Comparison of ENCODE assay signal across 16 cellular contexts in genomic region chr11:80173487-80174136, GRCh38.
DNase-seq lines count a peak whose midpoint lies in the region; ATAC-seq and TF ChIP-seq lines count a peak whose summit lies in the region.
"Had no signal": no experiment of that assay in that cellular context is flagged by ENCODE, and none has a peak within 500 bp of the region (broad histone marks: within the 10 kb centered on the region; RNA-seq: fewer than 3 reads in every experiment).

No MANE protein-coding gene starts in this region.

- no peak for TF ChIP-seq CTCF in WTC11 (IDR thresholded peaks at IDR 0.05)

- H3K36me3 Mint-ChIP-seq in WTC11, result peaks cover 8% of the 10 kb centered on the region; the same call in 1 of the 2 replicates
- H3K36me3 Mint-ChIP-seq: CD4-positive, CD25-positive, alpha-beta regulatory T cell had no signal

- H3K27me3 ChIP-seq in HAP-1 (ENCODE audit: low read depth), result no peaks in the 10 kb centered on the region
- H3K27me3 ChIP-seq: BLaER1 treated with 17β-estradiol and CSF1 and Interleukin-3, amounts not matched to agents 10 nM and 100 nM had no signal

- H3K9me3 ChIP-seq in HAP-1, result no peaks in the 10 kb centered on the region

- 0 out of 2 replicates have a peak, but pooled peaks cover 5% of the 10 kb centered on the region for H3K4me1 ChIP-seq in HAP-1

- ATAC-seq in WTC11 (peak; percentile 51), GM21360 (IDR thresholded peaks at IDR 0.05; ENCODE audit: unreplicated experiment) (no peak)
- ATAC-seq: GM12878, HepG2 had no signal

- peaks cover 11% of the 10 kb centered on the region for H3K4me1 Mint-ChIP-seq in WTC11
- H3K4me1 Mint-ChIP-seq: CD4-positive, CD25-positive, alpha-beta regulatory T cell had no signal

- H3K27me3 Mint-ChIP-seq in WTC11 (ENCODE audit: low read depth), result no peaks in the 10 kb centered on the region; the same call in 1 of the 2 replicates

- H3K36me3 ChIP-seq in HAP-1 (replicated peaks), result no peaks in the 10 kb centered on the region
- H3K36me3 ChIP-seq: BLaER1 treated with 17β-estradiol and CSF1 and Interleukin-3, amounts not matched to agents 10 nM and 100 nM had no signal

- peaks cover 28% of the 10 kb centered on the region for H3K9me3 Mint-ChIP-seq in WTC11

- peak overlapping the region; percentile 29 for H3K27ac Mint-ChIP-seq in WTC11
- H3K27ac Mint-ChIP-seq: CD4-positive, CD25-positive, alpha-beta regulatory T cell had no signal

- H3K4me3 Mint-ChIP-seq in WTC11, result no peak overlapping the region
- H3K4me3 Mint-ChIP-seq: CD4-positive, CD25-positive, alpha-beta regulatory T cell had no signal

- no peak overlapping the region for H3K4me3 ChIP-seq in HAP-1
- H3K4me3 ChIP-seq: BLaER1 treated with 17β-estradiol and CSF1 and Interleukin-3, amounts not matched to agents 10 nM and 100 nM; GM12878; GM23248 had no signal

- CTCF ChIA-PET in WTC11 (lab: Charles Lee), result no interaction called here

- DNase-seq in DMS53 (lab: John Stamatoyannopoulos, UW), result peak; percentile 75
- DNase-seq in NCI-H187 (lab: John Stamatoyannopoulos, UW), result peak; percentile 51 to 83
- DNase-seq in NCI-H2171 (lab: John Stamatoyannopoulos, UW), result peak; percentile 40
- no peak for DNase-seq in WTC11 (ENCODE audit: low spot score)
- no peak for DNase-seq in effector CD4-positive, alpha-beta T cell
- no peak for DNase-seq in NK-92 (lab: John Stamatoyannopoulos, UW; ENCODE audit: unreplicated experiment)
- DNase-seq in HAP-1 (ENCODE audit: low spot score in 2 of 2), result no peak
- DNase-seq: ACHN; CD4-positive, CD25-positive, alpha-beta regulatory T cell; DMS79; GM23248; H7 had no signal

- in situ Hi-C loops in HAP-1 (cut with MboI; ENCODE audit: low sequenced_read_pairs), result no loop called here

- POLR2A ChIA-PET in WTC11 (lab: Charles Lee), result interaction anchor here (0.7 kb wide), 2 partner anchors 11 to 118 kb away, joined by 3 read pairs; no protein-coding TSS in a partner anchor

TF ChIP-seq in WTC11, 78 proteins besides CTCF, POLR2A, EP300 and RAD21:
- TF ChIP-seq, protein P1, sequence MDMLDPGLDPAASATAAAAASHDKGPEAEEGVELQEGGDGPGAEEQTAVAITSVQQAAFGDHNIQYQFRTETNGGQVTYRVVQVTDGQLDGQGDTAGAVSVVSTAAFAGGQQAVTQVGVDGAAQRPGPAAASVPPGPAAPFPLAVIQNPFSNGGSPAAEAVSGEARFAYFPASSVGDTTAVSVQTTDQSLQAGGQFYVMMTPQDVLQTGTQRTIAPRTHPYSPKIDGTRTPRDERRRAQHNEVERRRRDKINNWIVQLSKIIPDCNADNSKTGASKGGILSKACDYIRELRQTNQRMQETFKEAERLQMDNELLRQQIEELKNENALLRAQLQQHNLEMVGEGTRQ (CRISPR knock-in tag; IDR thresholded peaks at IDR 0.05), result no peak
- TF ChIP-seq ZNF317 (CRISPR knock-in tag; IDR thresholded peaks at IDR 0.05; ENCODE audit: borderline replicate concordance, low read depth) (no peak), SP1 (CRISPR knock-in tag; conservative IDR thresholded peaks at IDR 0.05) (no peak), ZNF232 (CRISPR knock-in tag; IDR thresholded peaks at IDR 0.05) (no peak), GABPB1 (CRISPR knock-in tag; IDR thresholded peaks at IDR 0.05) (no peak), AR (CRISPR knock-in tag; IDR thresholded peaks at IDR 0.05) (no peak), FOXK1 (CRISPR knock-in tag; IDR thresholded peaks at IDR 0.05) (no peak), PRDM15 (CRISPR knock-in tag; IDR thresholded peaks at IDR 0.05) (no peak), NFATC4 (CRISPR knock-in tag; IDR thresholded peaks at IDR 0.05) (no peak), KAT7 (CRISPR knock-in tag; IDR thresholded peaks at IDR 0.05; ENCODE audit: borderline replicate concordance) (no peak)
- TF ChIP-seq, protein P2, sequence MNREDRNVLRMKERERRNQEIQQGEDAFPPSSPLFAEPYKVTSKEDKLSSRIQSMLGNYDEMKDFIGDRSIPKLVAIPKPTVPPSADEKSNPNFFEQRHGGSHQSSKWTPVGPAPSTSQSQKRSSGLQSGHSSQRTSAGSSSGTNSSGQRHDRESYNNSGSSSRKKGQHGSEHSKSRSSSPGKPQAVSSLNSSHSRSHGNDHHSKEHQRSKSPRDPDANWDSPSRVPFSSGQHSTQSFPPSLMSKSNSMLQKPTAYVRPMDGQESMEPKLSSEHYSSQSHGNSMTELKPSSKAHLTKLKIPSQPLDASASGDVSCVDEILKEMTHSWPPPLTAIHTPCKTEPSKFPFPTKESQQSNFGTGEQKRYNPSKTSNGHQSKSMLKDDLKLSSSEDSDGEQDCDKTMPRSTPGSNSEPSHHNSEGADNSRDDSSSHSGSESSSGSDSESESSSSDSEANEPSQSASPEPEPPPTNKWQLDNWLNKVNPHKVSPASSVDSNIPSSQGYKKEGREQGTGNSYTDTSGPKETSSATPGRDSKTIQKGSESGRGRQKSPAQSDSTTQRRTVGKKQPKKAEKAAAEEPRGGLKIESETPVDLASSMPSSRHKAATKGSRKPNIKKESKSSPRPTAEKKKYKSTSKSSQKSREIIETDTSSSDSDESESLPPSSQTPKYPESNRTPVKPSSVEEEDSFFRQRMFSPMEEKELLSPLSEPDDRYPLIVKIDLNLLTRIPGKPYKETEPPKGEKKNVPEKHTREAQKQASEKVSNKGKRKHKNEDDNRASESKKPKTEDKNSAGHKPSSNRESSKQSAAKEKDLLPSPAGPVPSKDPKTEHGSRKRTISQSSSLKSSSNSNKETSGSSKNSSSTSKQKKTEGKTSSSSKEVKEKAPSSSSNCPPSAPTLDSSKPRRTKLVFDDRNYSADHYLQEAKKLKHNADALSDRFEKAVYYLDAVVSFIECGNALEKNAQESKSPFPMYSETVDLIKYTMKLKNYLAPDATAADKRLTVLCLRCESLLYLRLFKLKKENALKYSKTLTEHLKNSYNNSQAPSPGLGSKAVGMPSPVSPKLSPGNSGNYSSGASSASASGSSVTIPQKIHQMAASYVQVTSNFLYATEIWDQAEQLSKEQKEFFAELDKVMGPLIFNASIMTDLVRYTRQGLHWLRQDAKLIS (CRISPR knock-in tag; IDR thresholded peaks at IDR 0.05; ENCODE audit: borderline replicate concordance), result no peak

Comparison
In these comparisons a context has a peak if more than half of its experiments do, and no peak if none do; other contexts are left out.
1. DNase-seq: peak in DMS53 (single experiment), NCI-H187 (2 of 2) and NCI-H2171 (single experiment); none in WTC11 (single experiment), effector CD4-positive, alpha-beta T cell (single experiment), NK-92 (single experiment) and HAP-1 (0 of 2).